Comparison of ENCODE assay signal across 1 cellular context in genomic region chr4:99986792-99987191, GRCh38.
TF ChIP-seq lines count a peak whose summit lies in the region.

No MANE protein-coding gene starts in this region.

TF ChIP-seq in GM12878, 131 proteins besides CTCF, POLR2A, EP300 and RAD21 (continued from another document):
- TF ChIP-seq FOXM1 (IDR thresholded peaks at IDR 0.05; ENCODE audit: low read depth, low read length): peak; percentile 29; the same call in 1 of the 2 replicates
- 0 out of 2 replicates have a peak, but pooled peaks have one; percentile 26 for TF ChIP-seq CBFB (IDR thresholded peaks at IDR 0.05; ENCODE audit: low read depth)
- TF ChIP-seq PAX8 (IDR thresholded peaks at IDR 0.05): no peak
- TF ChIP-seq NR2C2 (IDR thresholded peaks at IDR 0.05; ENCODE audit: borderline replicate concordance, control insufficient read depth, insufficient read length, low read depth): no peak
- TF ChIP-seq SRF (IDR thresholded peaks at IDR 0.05; ENCODE audit: low read depth in 2 of 2, low read length in 2 of 2): no peak
- TF ChIP-seq MEF2A (IDR thresholded peaks at IDR 0.05; ENCODE audit: insufficient read depth, low read depth, low read length): peak; percentile 54; the same call in 1 of the 2 replicates
- TF ChIP-seq RUNX3 (IDR thresholded peaks at IDR 0.05; ENCODE audit: low read length): peak; percentile 70
